Comparison of ENCODE assay signal across 19 cellular contexts in the genomic region with DNA sequence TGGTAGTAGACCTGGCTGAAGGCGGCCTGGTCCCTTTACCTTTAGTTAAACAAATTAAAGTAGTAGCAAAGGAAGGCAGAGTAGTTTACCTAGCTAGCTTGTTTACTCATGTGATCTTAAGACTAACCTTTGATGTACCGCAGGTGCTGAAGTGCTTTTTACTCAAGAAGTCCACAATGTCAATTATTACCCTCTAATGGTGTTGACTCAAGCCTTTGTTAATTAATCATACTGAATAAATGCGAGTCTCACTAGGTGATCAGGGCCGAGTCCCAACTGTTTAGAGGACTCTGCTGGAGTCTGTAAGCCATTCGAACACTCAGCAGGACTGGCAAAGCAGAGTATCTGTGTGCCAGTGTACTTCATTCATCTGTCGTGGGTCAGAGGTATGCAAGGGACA.
DNase-seq lines count a peak whose midpoint lies in the region; ATAC-seq and TF ChIP-seq lines count a peak whose summit lies in the region.
"Had no signal": no experiment of that assay in that cellular context is flagged by ENCODE, and none has a peak within 500 bp of the region (broad histone marks: within the 10 kb centered on the region; RNA-seq: fewer than 3 reads in every experiment).

No MANE protein-coding gene starts in this region.

- H2BK5ac ChIP-seq in mesendoderm (ENCODE audit: low read length) (no peak overlapping the region), trophoblast cell (ENCODE audit: low read depth, low read length, poor library complexity) (no peak overlapping the region)

- H3K9me3 Mint-ChIP-seq in endodermal cell, result peaks cover 6% of the 10 kb centered on the region
- peaks cover 6% of the 10 kb centered on the region for H3K9me3 Mint-ChIP-seq in Calu3 (ENCODE audit: low read depth, unreplicated experiment)

- H2AK5ac ChIP-seq in mesendoderm (ENCODE audit: low read length), result no peak overlapping the region
- H2AK5ac ChIP-seq in trophoblast cell (ENCODE audit: low read length), result no peak overlapping the region

- H4K5ac ChIP-seq in mesendoderm (ENCODE audit: low read length), result no peak overlapping the region

- H3K36me3 Mint-ChIP-seq in endodermal cell (ENCODE audit: low read depth), result no peaks in the 10 kb centered on the region
- no peaks in the 10 kb centered on the region for H3K36me3 Mint-ChIP-seq in Calu3 (ENCODE audit: insufficient read depth, unreplicated experiment)
- H3K36me3 Mint-ChIP-seq: CD14-positive monocyte, IgD-negative memory B cell had no signal

- no TSS peak for BruUV-seq in Calu3 (replicated peaks; lab: Mats Ljungman, UMichigan)

- ATAC-seq in GM21786 (IDR thresholded peaks at IDR 0.05; ENCODE audit: unreplicated experiment), result no peak

- H3K4me3 Mint-ChIP-seq in endodermal cell, result peak overlapping the region; percentile 22
- no peak overlapping the region for H3K4me3 Mint-ChIP-seq in Calu3 (ENCODE audit: low read depth, unreplicated experiment)
- H3K4me3 Mint-ChIP-seq: CD14-positive monocyte, IgD-negative memory B cell had no signal

- H3K4ac ChIP-seq in mesendoderm (ENCODE audit: low read depth, low read length) (no peak overlapping the region), trophoblast cell (ENCODE audit: low read depth, low read length) (no peak overlapping the region)

- no peak overlapping the region for H4K8ac ChIP-seq in mesendoderm (ENCODE audit: low read depth, low read length)
- H4K8ac ChIP-seq in trophoblast cell (ENCODE audit: low read depth, low read length), result no peak overlapping the region

- no peak overlapping the region for H3K27ac Mint-ChIP-seq in endodermal cell
- H3K27ac Mint-ChIP-seq in Calu3 (ENCODE audit: unreplicated experiment), result no peak overlapping the region
- H3K27ac Mint-ChIP-seq: CD14-positive monocyte, IgD-negative memory B cell had no signal

- H3K23ac ChIP-seq in mesendoderm (ENCODE audit: low read length), result no peak overlapping the region
- no peak overlapping the region for H3K23ac ChIP-seq in trophoblast cell (ENCODE audit: low read length)

- WGBS in endodermal cell (ENCODE audit: insufficient coverage in 1 of 2, insufficient read length in 1 of 2), 2 experiments, result 14 to 30% methylated on average over 4 to 6 of the region's 6 CpGs
- no CpG with 5 or more reads among the region's 6 CpGs for WGBS in mesendoderm (ENCODE audit: extremely low coverage, insufficient coverage, low lambda C conversion rate)
- WGBS in trophoblast cell (ENCODE audit: extremely low coverage, insufficient coverage, insufficient read length), result no CpG with 5 or more reads among the region's 6 CpGs

- H2BK15ac ChIP-seq in mesendoderm (replicated peaks; ENCODE audit: low read depth), result no peak overlapping the region

- H3K14ac ChIP-seq in trophoblast cell (ENCODE audit: low read length), result no peak overlapping the region

- no peaks in the 10 kb centered on the region for H3K36me3 ChIP-seq in H7 (replicated peaks; ENCODE audit: control insufficient read depth, insufficient read depth, low read length)
- no peaks in the 10 kb centered on the region for H3K36me3 ChIP-seq in endodermal cell (ENCODE audit: control insufficient read depth, insufficient read depth, low read length)
- H3K36me3 ChIP-seq in mesendoderm (ENCODE audit: control insufficient read depth, insufficient read depth, low read length), result no peaks in the 10 kb centered on the region
- no peaks in the 10 kb centered on the region for H3K36me3 ChIP-seq in trophoblast cell (ENCODE audit: control insufficient read depth in 1 of 2, insufficient read depth in 2 of 2, low read length in 2 of 2)
- H3K36me3 ChIP-seq: SJSA1 had no signal

- H3K79me1 ChIP-seq in mesendoderm (ENCODE audit: low read length), result no peaks in the 10 kb centered on the region
- no peaks in the 10 kb centered on the region for H3K79me1 ChIP-seq in trophoblast cell (ENCODE audit: low read length)

- no peak for TF ChIP-seq CTCF in endodermal cell (conservative IDR thresholded peaks at IDR 0.05)
- no peak for TF ChIP-seq CTCF in Calu3 (IDR thresholded peaks at IDR 0.05; ENCODE audit: unreplicated experiment)

- no peak overlapping the region for H3K56ac ChIP-seq in mesendoderm (ENCODE audit: low read length)

- H2BK12ac ChIP-seq in trophoblast cell (ENCODE audit: low read length), result no peak overlapping the region

- H4K91ac ChIP-seq in trophoblast cell (ENCODE audit: low read depth, low read length), result no peak overlapping the region

- DNase-seq in H7 (peak; percentile 3), NCI-H146 treated with DMSO at 0.1 percent for 48 hours (lab: John Stamatoyannopoulos, UW; ENCODE audit: unreplicated experiment) (peak; percentile 53), endodermal cell (peak; percentile 66), mesendoderm (peak; percentile 4), trophoblast cell (no peak), superior temporal gyrus (ENCODE audit: extremely low spot score) (no peak), Calu3 (no peak)
- DNase-seq: DMS53, GOT3, MV-4-11, NCI-H1930, NCI-H524 treated with DMSO at 0.1 percent for 48 hours, SW 1271 had no signal

- H3K27me3 Mint-ChIP-seq in endodermal cell (ENCODE audit: insufficient read depth), result peaks cover 75% of the 10 kb centered on the region
- no peaks in the 10 kb centered on the region for H3K27me3 Mint-ChIP-seq in Calu3 (ENCODE audit: unreplicated experiment)
- H3K27me3 Mint-ChIP-seq: IgD-negative memory B cell had no signal

- H3K4me1 ChIP-seq in endodermal cell (ENCODE audit: control insufficient read depth, insufficient read depth, low read length), result no peaks in the 10 kb centered on the region
- H3K4me1 ChIP-seq in mesendoderm (ENCODE audit: control insufficient read depth, low read depth, low read length), result no peaks in the 10 kb centered on the region
- no peaks in the 10 kb centered on the region for H3K4me1 ChIP-seq in trophoblast cell (ENCODE audit: control insufficient read depth in 1 of 2, insufficient read depth in 2 of 2, low read length in 2 of 2)
- H3K4me1 ChIP-seq: Caco-2, SJSA1 had no signal

- H3K18ac ChIP-seq in mesendoderm (ENCODE audit: low read length), result no peak overlapping the region
- no peak overlapping the region for H3K18ac ChIP-seq in trophoblast cell (ENCODE audit: low read length)

- H2AFZ ChIP-seq in trophoblast cell (ENCODE audit: insufficient read depth, low read length, poor library complexity), result no peak overlapping the region

- no peak overlapping the region for H2BK120ac ChIP-seq in mesendoderm (ENCODE audit: low read depth, low read length)
- H2BK120ac ChIP-seq in trophoblast cell (ENCODE audit: insufficient read depth, low read length, poor library complexity), result no peak overlapping the region

- H3K27ac ChIP-seq in endodermal cell (ENCODE audit: low read depth, low read length) (no peak overlapping the region), mesendoderm (ENCODE audit: low read depth, low read length) (no peak overlapping the region), trophoblast cell (ENCODE audit: low read depth, low read length) (no peak overlapping the region)
- H3K27ac ChIP-seq: RWPE1, SJSA1 had no signal

- H4K12ac ChIP-seq in trophoblast cell (ENCODE audit: low read depth, low read length), result no peak overlapping the region

- intact Hi-C loops in Calu3 (cut with micrococcal nuclease; ENCODE audit: unreplicated experiment), result no loop called here

- H3K79me2 ChIP-seq in mesendoderm (ENCODE audit: control insufficient read depth, insufficient read depth, low read length) (no peaks in the 10 kb centered on the region), trophoblast cell (ENCODE audit: control insufficient read depth, insufficient read depth, low read length, poor library complexity) (no peaks in the 10 kb centered on the region)

- CTCF ChIA-PET in Calu3 (lab: Charles Lee), result no interaction called here

- H3K4me3 ChIP-seq in H7 (ENCODE audit: insufficient read depth, low read depth, low read length), result no peak overlapping the region
- H3K4me3 ChIP-seq in endodermal cell (ENCODE audit: low read length), result peak overlapping the region; percentile 37
- no peak overlapping the region for H3K4me3 ChIP-seq in mesendoderm (ENCODE audit: low read length)
- no peak overlapping the region for H3K4me3 ChIP-seq in trophoblast cell (ENCODE audit: low read depth, low read length)
- H3K4me3 ChIP-seq: SJSA1 had no signal

- H3K9ac ChIP-seq in endodermal cell (ENCODE audit: extremely low read depth, low read length, poor library complexity, severe bottlenecking) (no peak overlapping the region), mesendoderm (ENCODE audit: low read length) (no peak overlapping the region), trophoblast cell (ENCODE audit: low read length) (no peak overlapping the region)

- no peaks in the 10 kb centered on the region for H3K9me3 ChIP-seq in endodermal cell (ENCODE audit: control insufficient read depth, low read length)
- no peaks in the 10 kb centered on the region for H3K9me3 ChIP-seq in trophoblast cell (ENCODE audit: insufficient read depth, low read depth, low read length)
- H3K9me3 ChIP-seq: Caco-2, SJSA1 had no signal

- peaks cover 13% of the 10 kb centered on the region for H3K4me1 Mint-ChIP-seq in endodermal cell
- H3K4me1 Mint-ChIP-seq in Calu3 (ENCODE audit: low read depth, unreplicated experiment), result no peaks in the 10 kb centered on the region
- H3K4me1 Mint-ChIP-seq: CD14-positive monocyte, IgD-negative memory B cell had no signal

- H3K27me3 ChIP-seq in H7 (ENCODE audit: control insufficient read depth, insufficient read depth, low read length), result peaks cover 62% of the 10 kb centered on the region
- no peaks in the 10 kb centered on the region for H3K27me3 ChIP-seq in endodermal cell (ENCODE audit: control insufficient read depth, insufficient read depth, low read length, poor library complexity, severe bottlenecking)
- no peaks in the 10 kb centered on the region for H3K27me3 ChIP-seq in mesendoderm (ENCODE audit: insufficient read depth, low read length, poor library complexity)
- H3K27me3 ChIP-seq in trophoblast cell (ENCODE audit: insufficient read depth, low read length), result no peaks in the 10 kb centered on the region
- H3K27me3 ChIP-seq: SJSA1 had no signal

- H3K4me2 ChIP-seq in mesendoderm (ENCODE audit: low read length), result no peak overlapping the region
- H3K4me2 ChIP-seq in trophoblast cell (ENCODE audit: low read length), result no peak overlapping the region

Comparison
In these comparisons a context has a peak if more than half of its experiments do, and no peak if none do; other contexts are left out.
1. DNase-seq: peak in H7 (single experiment), NCI-H146 treated with DMSO at 0.1 percent for 48 hours (single experiment), endodermal cell (single experiment) and mesendoderm (single experiment); none in trophoblast cell (0 of 2), superior temporal gyrus (single experiment) and Calu3 (single experiment).